26 cellular contexts compared by ENCODE assay signal in the genomic region with DNA sequence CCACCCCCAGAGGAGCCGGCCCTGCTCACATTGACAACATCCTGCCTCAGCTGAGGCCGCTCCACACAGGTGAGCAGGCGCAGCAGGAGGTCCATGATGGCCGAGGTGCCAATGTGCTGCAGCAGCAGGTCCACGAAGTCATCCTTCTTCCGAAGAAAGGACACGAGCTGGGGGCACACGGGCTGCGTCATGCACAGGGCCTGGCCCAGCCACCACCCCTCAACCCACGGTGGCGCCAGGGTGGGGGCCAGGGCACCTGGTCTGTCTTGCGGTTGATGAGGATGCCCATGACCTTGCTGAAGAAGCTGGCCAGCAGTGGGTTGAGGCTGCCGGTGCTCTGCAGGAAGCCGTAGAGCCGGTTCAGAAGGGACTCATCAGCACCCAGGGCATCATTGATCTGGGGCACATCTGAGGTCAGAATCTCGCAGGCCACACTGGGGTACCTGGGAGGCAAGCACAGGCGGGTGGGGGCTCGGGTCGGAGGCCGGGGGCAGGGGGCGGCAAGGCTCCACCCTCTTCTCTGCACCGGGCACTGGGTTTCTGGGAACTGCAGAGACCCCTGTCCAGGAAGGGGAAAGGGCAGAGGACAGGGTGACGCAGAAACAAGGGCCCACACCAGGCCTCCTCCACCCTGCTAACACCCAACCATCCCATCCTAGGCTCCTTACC. TPM values are rescaled to one million over a fixed set of nuclear protein-coding genes. Genes with fewer than 3 reads are reported as not detected.
"Had no signal": no experiment of that assay in that cellular context is flagged by ENCODE, and none has a peak within 500 bp of the region (broad histone marks: within the 10 kb centered on the region; RNA-seq: fewer than 3 reads in every experiment).

No MANE protein-coding gene starts in this region.

- H3K27ac Mint-ChIP-seq: immature natural killer cell, mesothelial cell of epicardium, naive B cell, nephron progenitor cell had no signal

- H3K4me1 ChIP-seq: right lobe of liver had no signal

- DNase-seq: dorsolateral prefrontal cortex; effector CD4-positive, alpha-beta T cell; hypothalamus; immature natural killer cell; islet precursor cell; mesenchymal stem cell; naive B cell; nephron progenitor cell; occipital lobe; ovary; retina; right lobe of liver; small intestine; stimulated activated CD4-positive, alpha-beta T cell treated with anti-CD3 and anti-CD28 coated beads, Interleukin-12 subunit alpha, Interleukin-12 subunit beta, amount 100 ng/mL, for 4 hours; stimulated activated CD4-positive, alpha-beta T cell treated with anti-CD3 and anti-CD28 coated beads, Interleukin-1b, Interleukin-23, amount 100 ng/mL, for 48 hours; stimulated activated CD4-positive, alpha-beta T cell treated with anti-CD3 and anti-CD28 coated beads, Interleukin-4, amount 100 ng/mL, for 1 hour; stimulated activated CD8-positive, alpha-beta memory T cell treated with anti-CD3 and anti-CD28 coated beads, Interleukin-4, amount 100 ng/mL, for 48 hours; stimulated activated naive CD4-positive, alpha-beta T cell treated with Interleukin-2 at 50 U/mL for 16 hours; stomach; thyroid gland; trophoblast cell had no signal

- ATAC-seq: mucosa of descending colon, right lobe of liver had no signal

- H3K4me1 Mint-ChIP-seq: mesothelial cell of epicardium had no signal

- H3K4me3 Mint-ChIP-seq: immature natural killer cell, mesothelial cell of epicardium, naive B cell, nephron progenitor cell had no signal

- H3K27me3 ChIP-seq: dorsolateral prefrontal cortex, ovary, right lobe of liver, stomach, thyroid gland, vagina had no signal

- H3K27ac ChIP-seq: coronary artery, dorsolateral prefrontal cortex, ovary, right lobe of liver, stomach, thyroid gland, vagina had no signal

- H3K4me3 ChIP-seq: coronary artery, dorsolateral prefrontal cortex, mucosa of descending colon, ovary, right lobe of liver, stomach, thyroid gland, vagina had no signal

- H3K27me3 Mint-ChIP-seq: naive B cell had no signal

- H3K9me3 Mint-ChIP-seq: immature natural killer cell, mesothelial cell of epicardium, naive B cell, nephron progenitor cell had no signal

- H3K9me3 ChIP-seq: mucosa of descending colon, ovary, right lobe of liver, stomach, thyroid gland, vagina had no signal

- H3K36me3 ChIP-seq: ovary had no signal

RNA-seq across cellular contexts. Expression of a gene that starts 36.1 kb away (rescaled TPM):
- total RNA-seq: temporal lobe had no signal
- polyA plus RNA-seq: immature natural killer cell had no signal

RNA-seq across cellular contexts. Expression of a gene that starts 38.4 kb away (rescaled TPM):
- polyA plus RNA-seq: immature natural killer cell had no signal
